ENCODE assay signal across 22 cellular contexts in the genomic region with DNA sequence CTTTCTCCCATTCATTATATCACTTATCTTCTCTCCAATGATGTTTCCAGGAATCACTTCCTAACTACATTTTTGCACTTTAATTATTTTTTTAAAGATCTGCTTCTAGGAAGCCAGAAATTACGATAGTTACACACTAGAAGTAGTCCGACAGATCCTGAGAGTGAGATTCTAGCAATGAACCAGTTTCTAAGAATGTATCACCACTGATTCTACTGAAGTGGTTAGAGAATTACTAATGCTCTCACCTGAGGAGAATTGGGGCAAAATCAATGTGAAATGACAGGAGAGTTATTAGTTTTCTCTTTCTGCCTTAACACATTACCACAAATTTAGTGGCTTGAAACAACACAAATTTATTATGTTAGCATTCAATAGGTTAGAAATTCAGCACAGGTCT.
"Had no signal": no experiment of that assay in that cellular context is flagged by ENCODE, and none has a peak within 500 bp of the region (broad histone marks: within the 10 kb centered on the region; RNA-seq: fewer than 3 reads in every experiment).

No MANE protein-coding gene starts in this region.

- H3K27ac Mint-ChIP-seq: activated B cell treated with CpG ODN at 0.5 μM for 24 hours; activated naive CD8-positive, alpha-beta T cell; activated T-helper 2 cell treated with anti-CD3 and anti-CD28 coated beads, Interferon-gamma antibody, Interleukin-2, Interleukin-4, amounts not matched to agents 10 μg/mL and 5 μg/mL and 100 μg/mL, durations not matched to agents 14 hours and 24 hours and 36 hours; T-helper 17 cell had no signal

- H3K27me3 Mint-ChIP-seq: activated naive CD8-positive, alpha-beta T cell; T-helper 17 cell had no signal

- DNase-seq: activated B cell treated with CpG ODN at 0.5 μM for 24 hours; activated CD4-positive, alpha-beta T cell treated with anti-CD3 and anti-CD28 coated beads for 4 hours; activated CD4-positive, alpha-beta T cell treated with anti-CD3 and anti-CD28 coated beads, Interleukin-2, amount 50 U/mL, for 4 hours; activated gamma-delta T cell treated with Interleukin-2 at 50 U/mL for 16 hours; aorta; caudate nucleus; colonic mucosa; MG63; MV-4-11; NCI-H1092 treated with DMSO at 0.1 percent for 48 hours; NCI-H1417 treated with DMSO at 0.1 percent for 48 hours; NCI-H1694; NCI-H2029 treated with DMSO at 0.1 percent for 48 hours; NCI-H345; NCI-H510A; NCI-H526 treated with DMSO at 0.1 percent for 48 hours; NCI-H82; SIG-M5; T-helper 17 cell; T1000 had no signal

- H3K9me3 Mint-ChIP-seq: activated B cell treated with CpG ODN at 0.5 μM for 24 hours had no signal

- H3K4me1 Mint-ChIP-seq: activated B cell treated with CpG ODN at 0.5 μM for 24 hours had no signal

- H3K4me3 Mint-ChIP-seq: activated B cell treated with CpG ODN at 0.5 μM for 24 hours; activated naive CD8-positive, alpha-beta T cell; T-helper 17 cell had no signal

- ATAC-seq: T-helper 17 cell had no signal

- H3K36me3 Mint-ChIP-seq: activated naive CD8-positive, alpha-beta T cell had no signal
